Comparison of ENCODE assay signal across 1 cellular context in genomic region chr10:4650572-4650971, GRCh38.
TF ChIP-seq lines count a peak whose summit lies in the region.

No MANE protein-coding gene starts in this region.

TF ChIP-seq in H1, 55 proteins besides CTCF, POLR2A, EP300 and RAD21 (continued from another document):
- TF ChIP-seq E2F6 (IDR thresholded peaks at IDR 0.05) (no peak), SAP30 (IDR thresholded peaks at IDR 0.05; ENCODE audit: insufficient read depth, insufficient replicate concordance, low read length) (no peak), BACH1 (IDR thresholded peaks at IDR 0.05; ENCODE audit: low read length) (no peak), SP4 (IDR thresholded peaks at IDR 0.05; ENCODE audit: low read length) (no peak), MAX (IDR thresholded peaks at IDR 0.05) (no peak), HDAC6 (IDR thresholded peaks at IDR 0.05; ENCODE audit: low read depth, low read length) (no peak), TBP (IDR thresholded peaks at IDR 0.05; ENCODE audit: low read depth, low read length) (no peak), SP2 (IDR thresholded peaks at IDR 0.05; ENCODE audit: low read length) (no peak), CBX5 (IDR thresholded peaks at IDR 0.05; ENCODE audit: low read depth, low read length) (no peak), CBX8 (IDR thresholded peaks at IDR 0.05; ENCODE audit: borderline replicate concordance, low read depth, low read length) (no peak)
